Comparison of ENCODE assay signal across 12 cellular contexts in the genomic region with DNA sequence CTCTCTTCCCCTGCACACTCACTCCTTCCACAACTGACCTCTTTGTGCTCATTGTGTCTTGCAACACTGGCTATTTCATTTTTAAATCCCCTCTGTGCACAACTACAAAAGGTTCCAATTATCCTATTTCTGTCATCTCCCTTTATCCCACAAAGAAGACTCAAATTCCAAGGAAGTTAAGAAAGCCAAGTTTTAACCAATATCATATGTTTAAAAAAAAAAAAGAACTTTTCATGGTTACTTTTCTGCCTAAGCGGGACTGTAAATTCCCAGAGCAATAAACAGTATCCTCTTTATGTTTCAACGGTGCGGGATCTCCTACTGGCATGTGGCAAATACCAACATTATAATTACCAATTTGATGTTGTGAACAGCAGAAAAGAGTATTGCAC.
DNase-seq lines count a peak whose midpoint lies in the region; ATAC-seq and TF ChIP-seq lines count a peak whose summit lies in the region.
"Had no signal": no experiment of that assay in that cellular context is flagged by ENCODE, and none has a peak within 500 bp of the region (broad histone marks: within the 10 kb centered on the region; RNA-seq: fewer than 3 reads in every experiment).

No MANE protein-coding gene starts in this region.

- peaks cover 11% of the 10 kb centered on the region for H3F3A ChIP-seq in MM.1S (ENCODE audit: insufficient read depth, low read length)

- H3K9ac ChIP-seq in MM.1S (ENCODE audit: low read length): peak overlapping the region; percentile 17; the same call in 1 of the 2 replicates

- no peaks in the 10 kb centered on the region for H3K9me2 ChIP-seq in MM.1S (replicated peaks; ENCODE audit: insufficient read depth, low read length)

- H3K4me1 ChIP-seq in CD8-positive, alpha-beta memory T cell (ENCODE audit: insufficient read depth, low read length): peaks cover 39% of the 10 kb centered on the region
- peaks cover 28% of the 10 kb centered on the region for H3K4me1 ChIP-seq in MM.1S (ENCODE audit: low read length)
- H3K4me1 ChIP-seq: prostate gland had no signal

- no peak for ATAC-seq in GM21825 (IDR thresholded peaks at IDR 0.05; ENCODE audit: unreplicated experiment)
- ATAC-seq in HG02678 (IDR thresholded peaks at IDR 0.05; ENCODE audit: unreplicated experiment): no peak

- H3K36me3 ChIP-seq in CD8-positive, alpha-beta memory T cell (ENCODE audit: insufficient read depth, low read length): no peaks in the 10 kb centered on the region
- H3K36me3 ChIP-seq in MM.1S (replicated peaks; ENCODE audit: insufficient read depth, low read length): no peaks in the 10 kb centered on the region
- H3K36me3 ChIP-seq: prostate gland had no signal

- H3K79me2 ChIP-seq in MM.1S (ENCODE audit: low read length): peaks cover 45% of the 10 kb centered on the region

- POLR2A ChIA-PET in CD8-positive, alpha-beta memory T cell (lab: Charles Lee): no interaction called here

- H3K36me3 Mint-ChIP-seq in CD8-positive, alpha-beta memory T cell: peaks cover 4 to 23% (median 9%) of the 10 kb centered on the region in 3 donors

- CTCF ChIA-PET in CD8-positive, alpha-beta memory T cell (lab: Charles Lee): interaction anchor here (1.4 to 2.0 kb wide), 2 partner anchors 12 to 43 kb away, joined by 4 to 7 read pairs; no protein-coding TSS in a partner anchor

- H3K27me3 ChIP-seq in CD8-positive, alpha-beta memory T cell (ENCODE audit: insufficient read depth, low read length, poor library complexity, severe bottlenecking): no peaks in the 10 kb centered on the region
- no peaks in the 10 kb centered on the region for H3K27me3 ChIP-seq in MM.1S (replicated peaks; ENCODE audit: insufficient read depth, low read length)

- intact Hi-C loops in posterior cingulate gyrus (cut with DNase I): no loop called here

- no peaks in the 10 kb centered on the region for H3K9me3 Mint-ChIP-seq in CD8-positive, alpha-beta memory T cell
- H3K9me3 Mint-ChIP-seq: endodermal cell; T-helper 2 cell treated with Interferon-gamma antibody and Interleukin-4, amounts not matched to agents 5 μg/mL and 100 μg/mL, for 36 hours had no signal

- no peak overlapping the region for H3K4me3 ChIP-seq in CD8-positive, alpha-beta memory T cell (ENCODE audit: low read length)
- H3K4me3 ChIP-seq in MM.1S (ENCODE audit: low read length) (peak overlapping the region; percentile 50; the same call in 1 of the 2 replicates), skin epidermis (no peak overlapping the region)
- H3K4me3 ChIP-seq: prostate gland had no signal

- no peak for TF ChIP-seq CTCF in MM.1S (IDR thresholded peaks at IDR 0.05; ENCODE audit: low read length)

- no peaks in the 10 kb centered on the region for H4K20me1 ChIP-seq in MM.1S (ENCODE audit: insufficient read depth, low read length)

- peak overlapping the region; percentile 14 to 87 (median 71) for H3K27ac Mint-ChIP-seq in CD8-positive, alpha-beta memory T cell
- H3K27ac Mint-ChIP-seq: endodermal cell had no signal

- peak overlapping the region; percentile 82 for H3K4me2 ChIP-seq in MM.1S (ENCODE audit: low read depth, low read length)

- H3K27ac ChIP-seq in CD8-positive, alpha-beta memory T cell (ENCODE audit: low read depth, low read length): no peak overlapping the region
- H3K27ac ChIP-seq in MM.1S (ENCODE audit: low read length) (peak overlapping the region; percentile 70; the same call in 1 of the 2 replicates), skin epidermis (peak overlapping the region in 13 of 21 experiments; percentile 2 to 85 (median 62))
- H3K27ac ChIP-seq: prostate gland had no signal

- no peaks in the 10 kb centered on the region for H3K9me3 ChIP-seq in CD8-positive, alpha-beta memory T cell (ENCODE audit: low read length)
- H3K9me3 ChIP-seq in MM.1S (replicated peaks; ENCODE audit: insufficient read depth, low read length): no peaks in the 10 kb centered on the region
- H3K9me3 ChIP-seq: prostate gland had no signal

- peaks cover 73 to 92% (median 92%) of the 10 kb centered on the region in 3 donors for H3K4me1 Mint-ChIP-seq in CD8-positive, alpha-beta memory T cell
- H3K4me1 Mint-ChIP-seq: endodermal cell had no signal

- H2AFZ ChIP-seq in MM.1S (ENCODE audit: low read length): peak overlapping the region; percentile 21; the same call in 1 of the 2 replicates

- no peaks in the 10 kb centered on the region for H3K27me3 Mint-ChIP-seq in CD8-positive, alpha-beta memory T cell

- peak overlapping the region in 1 of 7 donors; percentile 59 for H3K4me3 Mint-ChIP-seq in CD8-positive, alpha-beta memory T cell
- H3K4me3 Mint-ChIP-seq: endodermal cell; T-helper 2 cell treated with Interferon-gamma antibody and Interleukin-4, amounts not matched to agents 5 μg/mL and 100 μg/mL, for 36 hours had no signal

- no peak for DNase-seq in CD8-positive, alpha-beta memory T cell
- DNase-seq in MM.1S: no peak
- peak; percentile 93 for DNase-seq in fibroblast of gingiva (ENCODE audit: low read depth)
- no peak for DNase-seq in posterior cingulate gyrus
- DNase-seq: endodermal cell; hippocampal formation; stimulated activated CD4-positive, alpha-beta T cell treated with anti-CD3 and anti-CD28 coated beads, Interleukin-4, amount 100 ng/mL, for 1 hour had no signal
